ENCODE assay signal across 17 cellular contexts in genomic region chr10:13039761-13040160, GRCh38. TPM values are rescaled to one million over a fixed set of nuclear protein-coding genes. Genes with fewer than 3 reads are reported as not detected.
DNase-seq lines count a peak whose midpoint lies in the region; ATAC-seq and TF ChIP-seq lines count a peak whose summit lies in the region.
"Had no signal": no experiment of that assay in that cellular context is flagged by ENCODE, and none has a peak within 500 bp of the region (broad histone marks: within the 10 kb centered on the region; RNA-seq: fewer than 3 reads in every experiment).

No MANE protein-coding gene starts in this region.

- ATAC-seq in SK-N-SH treated with all-trans-retinoic acid at 6 μM for 48 hours (no peak), HCT116 (no peak), GM18498 (IDR thresholded peaks at IDR 0.05; ENCODE audit: unreplicated experiment) (no peak)

- no peak overlapping the region for H3K4me2 ChIP-seq in SK-N-SH
- peak overlapping the region; percentile 26; the same call in 1 of the 2 replicates for H3K4me2 ChIP-seq in HCT116 (ENCODE audit: low read length)
- H3K4me2 ChIP-seq: BLaER1 had no signal

- peaks cover 14% of the 10 kb centered on the region for H3K9me3 Mint-ChIP-seq in endodermal cell

- no peak for TF ChIP-seq RAD21 in SK-N-SH (IDR thresholded peaks at IDR 0.05; ENCODE audit: low read length)
- TF ChIP-seq RAD21 in HCT116 (IDR thresholded peaks at IDR 0.05; ENCODE audit: low read depth) = no peak

- POLR2A ChIA-PET in SK-N-SH (lab: Yijun Ruan, JAX) (interaction anchor here (0.7 kb wide), 1 partner anchor 192 kb away, joined by 3 read pairs; no protein-coding TSS in a partner anchor), HCT116 (lab: Charles Lee) (no interaction called here)

- H3K9me3 ChIP-seq in SK-N-SH = no peaks in the 10 kb centered on the region
- H3K9me3 ChIP-seq in HCT116 (ENCODE audit: control insufficient read depth in 1 of 2, insufficient read depth in 1 of 2, low read depth in 1 of 2, low read length in 2 of 2) = no peaks in the 10 kb centered on the region
- peaks cover 3% of the 10 kb centered on the region for H3K9me3 ChIP-seq in endodermal cell (ENCODE audit: control insufficient read depth, low read length)
- H3K9me3 ChIP-seq: BLaER1 had no signal

- in situ Hi-C loops in GM13976 (cut with MboI; ENCODE audit: low sequenced_read_pairs, unreplicated experiment) = no loop called here

- CTCF ChIA-PET in SK-N-SH (lab: Yijun Ruan, JAX) (interaction anchor here (1.4 kb wide), 1 partner anchor 17 kb away, joined by 5 read pairs; no protein-coding TSS in a partner anchor), HCT116 (lab: Charles Lee) (no interaction called here)

- intact Hi-C loops in HCT116 (cut with micrococcal nuclease) = no loop called here

- H3F3A ChIP-seq in SK-N-SH (replicated peaks; ENCODE audit: insufficient read depth) = no peaks in the 10 kb centered on the region

- H3K27ac ChIP-seq in SK-N-SH (ENCODE audit: low read depth in 2 of 2, low read length in 1 of 2) (peak overlapping the region in 1 of 2 experiments; percentile 61; a peak in 1 of 4 replicates), HCT116 (ENCODE audit: low read depth, low read length) (no peak overlapping the region), endodermal cell (ENCODE audit: low read depth, low read length) (no peak overlapping the region)
- H3K27ac ChIP-seq: BLaER1 had no signal

- H4K20me1 ChIP-seq in SK-N-SH (ENCODE audit: insufficient read depth) (no peaks in the 10 kb centered on the region), HCT116 (ENCODE audit: insufficient read depth) (no peaks in the 10 kb centered on the region)
- H4K20me1 ChIP-seq: BLaER1 had no signal

- RAD21 ChIA-PET in HCT116 (lab: Charles Lee; ENCODE audit: low non-redundant PET in 1 of 2, low total read pairs in 2 of 2, uncharacterized antibody in 2 of 2, unreplicated experiment in 2 of 2) = no interaction called here

- no peak overlapping the region for H3K4me3 ChIP-seq in SK-N-SH (ENCODE audit: low read depth in 2 of 2, low read length in 1 of 2)
- H3K4me3 ChIP-seq in HCT116 (replicated peaks in 1 of 2; ENCODE audit: low read depth in 1 of 2, low read length in 2 of 2) = no peak overlapping the region
- no peak overlapping the region for H3K4me3 ChIP-seq in endodermal cell (ENCODE audit: low read length)
- H3K4me3 ChIP-seq: BLaER1 had no signal

- BruUV-seq in HCT116 (replicated peaks; lab: Mats Ljungman, UMichigan) = no TSS peak

- no peak overlapping the region for H3K27ac Mint-ChIP-seq in endodermal cell
- H3K27ac Mint-ChIP-seq: CD14-positive monocyte; CD4-positive, alpha-beta memory T cell; H9 had no signal

- H2AFZ ChIP-seq in SK-N-SH (ENCODE audit: low read depth) (no peak overlapping the region), HCT116 (ENCODE audit: low read depth, low read length, poor library complexity, severe bottlenecking) (no peak overlapping the region)

- 21% methylated on average over 6 of the region's 6 CpGs for WGBS in SK-N-SH (ENCODE audit: low lambda C conversion rate)
- 92 to 94% methylated on average over 5 to 6 of the region's 6 CpGs for WGBS in endodermal cell (ENCODE audit: insufficient coverage in 1 of 2, insufficient read length in 1 of 2), 2 experiments

- no peak overlapping the region for H3K9ac ChIP-seq in SK-N-SH
- no peak overlapping the region for H3K9ac ChIP-seq in HCT116 (ENCODE audit: low read length)
- H3K9ac ChIP-seq in endodermal cell (ENCODE audit: extremely low read depth, low read length, poor library complexity, severe bottlenecking) = no peak overlapping the region
- H3K9ac ChIP-seq: BLaER1 had no signal

- no peaks in the 10 kb centered on the region for H3K79me2 ChIP-seq in SK-N-SH (ENCODE audit: insufficient read depth)
- no peaks in the 10 kb centered on the region for H3K79me2 ChIP-seq in HCT116 (ENCODE audit: insufficient read depth, low read length)

- TF ChIP-seq POLR2A in HCT116 (IDR thresholded peaks at IDR 0.05; ENCODE audit: borderline replicate concordance, extremely low read depth, insufficient read depth, insufficient read length) = no peak

- peaks cover 13% of the 10 kb centered on the region for H3K4me1 Mint-ChIP-seq in endodermal cell
- H3K4me1 Mint-ChIP-seq: CD14-positive monocyte; CD4-positive, alpha-beta memory T cell had no signal

- TF ChIP-seq CTCF in SK-N-SH (IDR thresholded peaks at IDR 0.05) = no peak
- no peak for TF ChIP-seq CTCF in HCT116 (IDR thresholded peaks at IDR 0.05 in 2 of 3, conservative IDR thresholded peaks at IDR 0.05 in 1 of 3; ENCODE audit: borderline replicate concordance in 1 of 3, insufficient read depth in 1 of 3, low read depth in 2 of 3, low read length in 2 of 3)
- no peak for TF ChIP-seq CTCF in endodermal cell (conservative IDR thresholded peaks at IDR 0.05)
- no peak for TF ChIP-seq CTCF in GM13976 (IDR thresholded peaks at IDR 0.05; ENCODE audit: borderline replicate concordance, control extremely low read depth, extremely low read depth, insufficient read depth, missing control alignments)

- H3K9me2 ChIP-seq in SK-N-SH (no peaks in the 10 kb centered on the region), HCT116 (ENCODE audit: insufficient read depth) (no peaks in the 10 kb centered on the region)

- TF ChIP-seq EP300 in SK-N-SH (IDR thresholded peaks at IDR 0.05; ENCODE audit: borderline replicate concordance in 1 of 2, low read depth in 1 of 2, low read length in 1 of 2) = no peak

- DNase-seq in SK-N-SH (peak; percentile 54), HCT116 (ENCODE audit: low read depth, low spot score) (no peak), endodermal cell (peak; percentile 20), GM13976 (ENCODE audit: low spot score) (no peak)
- DNase-seq: ACHN; AML-193; CD4-positive, alpha-beta memory T cell; DMS 273 treated with DMSO at 0.1 percent for 48 hours; DMS79; GDM1; H9; KG1 had no signal

- no peaks in the 10 kb centered on the region; the same call in 1 of the 2 replicates for H3K27me3 ChIP-seq in SK-N-SH (ENCODE audit: insufficient read depth)
- H3K27me3 ChIP-seq in HCT116 (ENCODE audit: insufficient read depth, low read length) = no peaks in the 10 kb centered on the region
- no peaks in the 10 kb centered on the region for H3K27me3 ChIP-seq in endodermal cell (ENCODE audit: control insufficient read depth, insufficient read depth, low read length, poor library complexity, severe bottlenecking)
- H3K27me3 ChIP-seq: BLaER1 had no signal

- no peaks in the 10 kb centered on the region for H3K36me3 Mint-ChIP-seq in endodermal cell (ENCODE audit: low read depth)
- H3K36me3 Mint-ChIP-seq: CD14-positive monocyte; CD4-positive, alpha-beta memory T cell had no signal

- H3K4me3 Mint-ChIP-seq in endodermal cell = no peak overlapping the region
- H3K4me3 Mint-ChIP-seq: CD14-positive monocyte; CD4-positive, alpha-beta memory T cell; H9 had no signal

- H3K36me3 ChIP-seq in SK-N-SH (replicated peaks in 1 of 2; ENCODE audit: control insufficient read depth in 1 of 2, insufficient read depth in 2 of 2, low read length in 1 of 2) (no peaks in the 10 kb centered on the region), HCT116 (ENCODE audit: control insufficient read depth in 1 of 2, insufficient read depth in 2 of 2, low read length in 2 of 2) (no peaks in the 10 kb centered on the region), endodermal cell (ENCODE audit: control insufficient read depth, insufficient read depth, low read length) (no peaks in the 10 kb centered on the region)
- H3K36me3 ChIP-seq: BLaER1 had no signal

- no peaks in the 10 kb centered on the region for H3K27me3 Mint-ChIP-seq in endodermal cell (ENCODE audit: insufficient read depth)

- H3K4me1 ChIP-seq in SK-N-SH (ENCODE audit: control insufficient read depth in 1 of 2, insufficient read depth in 2 of 2, low read depth in 1 of 2, low read length in 1 of 2) (peaks cover 0 to 11% of the 10 kb centered on the region in 2 experiments; a peak in 1 of 4 replicates), HCT116 (ENCODE audit: control insufficient read depth in 1 of 2, insufficient read depth in 2 of 2, low read length in 2 of 2) (peaks cover 3 to 5% of the 10 kb centered on the region in 2 experiments; a peak in 3 of 4 replicates), endodermal cell (ENCODE audit: control insufficient read depth, insufficient read depth, low read length) (no peaks in the 10 kb centered on the region)
- H3K4me1 ChIP-seq: BLaER1 had no signal

TF ChIP-seq in SK-N-SH, 30 proteins besides CTCF, POLR2A, EP300 and RAD21:
- no peak for TF ChIP-seq RFX5 (IDR thresholded peaks at IDR 0.05; ENCODE audit: low read length)
- TF ChIP-seq GATA2 (CRISPR knock-in tag; IDR thresholded peaks at IDR 0.05) = peak; percentile 60
- TF ChIP-seq FOXJ3 (CRISPR knock-in tag; IDR thresholded peaks at IDR 0.05) = peak; percentile 62
- TF ChIP-seq GABPA (IDR thresholded peaks at IDR 0.05; ENCODE audit: low read depth) = no peak
TF ChIP-seq in SK-N-SH: peak in this region for 2.

TF ChIP-seq in HCT116, 20 proteins besides CTCF, POLR2A, EP300 and RAD21:
- TF ChIP-seq EGR1 (IDR thresholded peaks at IDR 0.05; ENCODE audit: low read depth) = no peak
- TF ChIP-seq CEBPB (IDR thresholded peaks at IDR 0.05; ENCODE audit: low read depth) = no peak
- TF ChIP-seq POLR2AphosphoS5 (IDR thresholded peaks at IDR 0.05; ENCODE audit: low read depth, low read length) = no peak

RNA-seq across cellular contexts. Expression of gene CCDC3, which starts 38.2 kb away (rescaled TPM):
- 0.02 and 0.05 TPM in 2 replicates for polyA plus RNA-seq in SK-N-SH (2012; rRNA removed)
- polyA plus RNA-seq in SK-N-SH (2012; cell fraction: cytosol; rRNA removed) = 0.04 and 0.05 TPM in 2 replicates
- 0.04 and 0.06 TPM in 2 replicates for polyA plus RNA-seq in SK-N-SH (2012; cell fraction: nucleus; rRNA removed)
- total RNA-seq in HCT116 (2021; ENCODE audit: unreplicated experiment) (10.5 TPM), endodermal cell (10 to 100 TPM in 1 of 2 donors, 1 to 10 TPM in 1; 4.6 to 12.3 TPM)
- 4.6 and 6.3 TPM in 2 replicates for polyA plus RNA-seq in HCT116 (2012)
- polyA plus RNA-seq in endodermal cell (2013, experiment 1 of 2) = 4.0 TPM
- polyA plus RNA-seq in endodermal cell (2013, experiment 2 of 2) = 4.0 TPM
- total RNA-seq: CD4-positive, alpha-beta memory T cell; HepG2 had no signal
- polyA plus RNA-seq: CD14-positive monocyte; CD4-positive, alpha-beta memory T cell; HepG2 had no signal

Comparison
In these comparisons a context has a peak if more than half of its experiments do, and no peak if none do; other contexts are left out.
1. DNase-seq: peak in SK-N-SH (single experiment) and endodermal cell (single experiment); none in HCT116 (single experiment) and GM13976 (single experiment).